ENCODE assay signal across 13 cellular contexts in genomic region chr1:246647513-246647912, GRCh38.
DNase-seq lines count a peak whose midpoint lies in the region; TF ChIP-seq lines count a peak whose summit lies in the region.
"Had no signal": no experiment of that assay in that cellular context is flagged by ENCODE, and none has a peak within 500 bp of the region (broad histone marks: within the 10 kb centered on the region; RNA-seq: fewer than 3 reads in every experiment).

No MANE protein-coding gene starts in this region.

- no peaks in the 10 kb centered on the region for H3K9me3 ChIP-seq in vagina
- H3K9me3 ChIP-seq: adrenal gland, thyroid gland had no signal

- H3K27ac ChIP-seq in vagina = peak overlapping the region; percentile 20
- H3K27ac ChIP-seq: thyroid gland had no signal

- intact Hi-C loops in vagina (cut with DNase I) = loop anchor here (5.0 kb wide), 2 partner anchors 35 to 50 kb away; no protein-coding TSS in a partner anchor

- peaks cover 17% of the 10 kb centered on the region for H3K36me3 Mint-ChIP-seq in activated naive CD8-positive, alpha-beta T cell
- peaks cover 33% of the 10 kb centered on the region for H3K36me3 Mint-ChIP-seq in activated naive CD8-positive, alpha-beta T cell treated with anti-CD3 and anti-CD28 coated beads for 36 hours

- no peak for TF ChIP-seq POLR2A in vagina (IDR thresholded peaks at IDR 0.05)

- H3K27me3 ChIP-seq in vagina = no peaks in the 10 kb centered on the region
- H3K27me3 ChIP-seq: adrenal gland, thyroid gland had no signal

- no peak overlapping the region for H3K4me3 ChIP-seq in choroid plexus epithelial cell (ENCODE audit: low read depth, low read length)
- H3K4me3 ChIP-seq in vagina = no peak overlapping the region
- H3K4me3 ChIP-seq: adrenal gland, thyroid gland had no signal

- H3K27ac Mint-ChIP-seq in activated naive CD8-positive, alpha-beta T cell = peak overlapping the region; percentile 34
- no peak overlapping the region for H3K27ac Mint-ChIP-seq in activated naive CD8-positive, alpha-beta T cell treated with anti-CD3 and anti-CD28 coated beads for 36 hours
- H3K27ac Mint-ChIP-seq: activated CD8-positive, alpha-beta memory T cell treated with anti-CD3 and anti-CD28 coated beads, Interleukin-2, amount 10 ng/mL, durations not matched to agents 7 days and 5 days had no signal

- H3K4me1 ChIP-seq in vagina = peaks cover 9% of the 10 kb centered on the region
- H3K4me1 ChIP-seq: thyroid gland had no signal

- no peak overlapping the region for H3K4me3 Mint-ChIP-seq in activated naive CD8-positive, alpha-beta T cell
- H3K4me3 Mint-ChIP-seq in activated naive CD8-positive, alpha-beta T cell treated with anti-CD3 and anti-CD28 coated beads for 36 hours = no peak overlapping the region
- H3K4me3 Mint-ChIP-seq: activated CD8-positive, alpha-beta memory T cell treated with anti-CD3 and anti-CD28 coated beads, Interleukin-2, amount 10 ng/mL, durations not matched to agents 7 days and 5 days had no signal

- DNase-seq in activated naive CD8-positive, alpha-beta T cell treated with anti-CD3 and anti-CD28 coated beads for 36 hours = no peak
- DNase-seq in choroid plexus epithelial cell (ENCODE audit: low read depth) (peak; percentile 57), medulla oblongata (ENCODE audit: extremely low spot score) (peak; percentile 11), vagina (ENCODE audit: extremely low spot score in 2 of 2) (no peak), NCI-H748 (lab: John Stamatoyannopoulos, UW; ENCODE audit: unreplicated experiment) (no peak), NCI-H526 treated with DMSO at 0.1 percent for 48 hours (lab: John Stamatoyannopoulos, UW) (no peak), RPMI8226 (no peak)
- DNase-seq: activated CD8-positive, alpha-beta memory T cell treated with anti-CD3 and anti-CD28 coated beads, Interleukin-2, amount 10 ng/mL, durations not matched to agents 7 days and 5 days; DMS153; NCI-H1417 treated with DMSO at 0.1 percent for 48 hours; thyroid gland had no signal

- no peaks in the 10 kb centered on the region for H3K27me3 Mint-ChIP-seq in activated naive CD8-positive, alpha-beta T cell
- H3K27me3 Mint-ChIP-seq in activated naive CD8-positive, alpha-beta T cell treated with anti-CD3 and anti-CD28 coated beads for 36 hours = no peaks in the 10 kb centered on the region
- H3K27me3 Mint-ChIP-seq: activated CD8-positive, alpha-beta memory T cell treated with anti-CD3 and anti-CD28 coated beads, Interleukin-2, amount 10 ng/mL, durations not matched to agents 7 days and 5 days had no signal

- no peak for TF ChIP-seq CTCF in choroid plexus epithelial cell (conservative IDR thresholded peaks at IDR 0.05; ENCODE audit: low read depth, low read length)
- TF ChIP-seq CTCF in vagina (IDR thresholded peaks at IDR 0.05) = no peak

- peaks cover 0 to 37% of the 10 kb centered on the region in 2 donors for H3K36me3 ChIP-seq in vagina

- no peaks in the 10 kb centered on the region for H3K9me3 Mint-ChIP-seq in activated naive CD8-positive, alpha-beta T cell (ENCODE audit: low read depth)
- peaks cover 3% of the 10 kb centered on the region for H3K9me3 Mint-ChIP-seq in activated naive CD8-positive, alpha-beta T cell treated with anti-CD3 and anti-CD28 coated beads for 36 hours

- peaks cover 22% of the 10 kb centered on the region for H3K4me1 Mint-ChIP-seq in activated naive CD8-positive, alpha-beta T cell (ENCODE audit: low read depth)
- H3K4me1 Mint-ChIP-seq in activated naive CD8-positive, alpha-beta T cell treated with anti-CD3 and anti-CD28 coated beads for 36 hours = peaks cover 13% of the 10 kb centered on the region
- H3K4me1 Mint-ChIP-seq: activated CD8-positive, alpha-beta memory T cell treated with anti-CD3 and anti-CD28 coated beads, Interleukin-2, amount 10 ng/mL, durations not matched to agents 7 days and 5 days had no signal

Comparison
In these comparisons a context has a peak if more than half of its experiments do, and no peak if none do; other contexts are left out.
1. DNase-seq: peak in choroid plexus epithelial cell (single experiment) and medulla oblongata (single experiment); none in activated naive CD8-positive, alpha-beta T cell treated with anti-CD3 and anti-CD28 coated beads for 36 hours (single experiment), vagina (0 of 2), NCI-H748 (single experiment), NCI-H526 treated with DMSO at 0.1 percent for 48 hours (single experiment) and RPMI8226 (single experiment).